ENCODE assay signal across 1 cellular context in genomic region chr9:110258671-110259070, GRCh38.
TF ChIP-seq lines count a peak whose summit lies in the region.

No MANE protein-coding gene starts in this region.

TF ChIP-seq in GM12878, 131 proteins besides CTCF, POLR2A, EP300 and RAD21 (continues in another document):
- TF ChIP-seq TAF1 (IDR thresholded peaks at IDR 0.05; ENCODE audit: borderline replicate concordance, low read depth, low read length) (0 out of 2 replicates have a peak, but pooled peaks have one; percentile 14), NR2C2 (IDR thresholded peaks at IDR 0.05; ENCODE audit: borderline replicate concordance, control insufficient read depth, insufficient read length, low read depth) (no peak), ZBTB4 (CRISPR knock-in tag; IDR thresholded peaks at IDR 0.05) (no peak), CBX5 (IDR thresholded peaks at IDR 0.05; ENCODE audit: low read depth) (no peak), IRF3 (IDR thresholded peaks at IDR 0.05) (no peak), MAX (IDR thresholded peaks at IDR 0.05; ENCODE audit: low read depth, low read length) (no peak), NR2F1 (conservative IDR thresholded peaks at IDR 0.05) (peak; percentile 92), TARDBP (IDR thresholded peaks at IDR 0.05; ENCODE audit: borderline replicate concordance) (no peak), CREM (IDR thresholded peaks at IDR 0.05; ENCODE audit: low read depth) (peak; percentile 72), ZNF384 (IDR thresholded peaks at IDR 0.05; ENCODE audit: borderline replicate concordance, low read depth, low read length) (no peak), HCFC1 (IDR thresholded peaks at IDR 0.05; ENCODE audit: low read length) (no peak), CBX3 (IDR thresholded peaks at IDR 0.05; ENCODE audit: borderline replicate concordance, low read depth) (no peak), TCF7 (IDR thresholded peaks at IDR 0.05; ENCODE audit: borderline replicate concordance) (no peak), NRF1 (conservative IDR thresholded peaks at IDR 0.05; ENCODE audit: low read depth, low read length) (no peak), IRF5 (IDR thresholded peaks at IDR 0.05; ENCODE audit: borderline replicate concordance) (no peak), NR2C1 (IDR thresholded peaks at IDR 0.05) (no peak), EED (IDR thresholded peaks at IDR 0.05; ENCODE audit: low read depth) (peak; percentile 80), KDM1A (IDR thresholded peaks at IDR 0.05; ENCODE audit: borderline replicate concordance) (no peak), RELA (IDR thresholded peaks at IDR 0.05; ENCODE audit: borderline replicate concordance, partially characterized antibody) (peak; percentile 97), GABPA (IDR thresholded peaks at IDR 0.05; ENCODE audit: low read depth) (0 out of 2 replicates have a peak, but pooled peaks have one; percentile 12), ZZZ3 (IDR thresholded peaks at IDR 0.05; ENCODE audit: control insufficient read depth, insufficient read length, low read depth) (no peak), BMI1 (IDR thresholded peaks at IDR 0.05; ENCODE audit: borderline replicate concordance) (no peak), RB1 (IDR thresholded peaks at IDR 0.05; ENCODE audit: borderline replicate concordance) (no peak), LARP7 (IDR thresholded peaks at IDR 0.05) (no peak), ELK1 (IDR thresholded peaks at IDR 0.05; ENCODE audit: low read depth, low read length) (no peak), JUNB (IDR thresholded peaks at IDR 0.05) (peak; percentile 25), TBL1XR1 (IDR thresholded peaks at IDR 0.05; ENCODE audit: low read depth, low read length) (no peak), ZNF622 (IDR thresholded peaks at IDR 0.05) (no peak), PBX3 (IDR thresholded peaks at IDR 0.05; ENCODE audit: insufficient replicate concordance, low read depth, low read length) (no peak), SMC3 (IDR thresholded peaks at IDR 0.05; ENCODE audit: borderline replicate concordance, low read length) (no peak), SMAD5 (IDR thresholded peaks at IDR 0.05; ENCODE audit: low read depth) (no peak), SRF (IDR thresholded peaks at IDR 0.05; ENCODE audit: low read depth in 2 of 2, low read length in 2 of 2) (no peak), SPI1 (IDR thresholded peaks at IDR 0.05; ENCODE audit: borderline replicate concordance, insufficient read depth, low read depth, low read length) (peak; percentile 83), PML (IDR thresholded peaks at IDR 0.05; ENCODE audit: low read length) (no peak), RUNX3 (IDR thresholded peaks at IDR 0.05; ENCODE audit: low read length) (peak; percentile 49; the same call in 1 of the 2 replicates), HDAC6 (IDR thresholded peaks at IDR 0.05; ENCODE audit: unreplicated experiment) (no peak), CHD1 (IDR thresholded peaks at IDR 0.05; ENCODE audit: low read depth, low read length) (no peak), SP1 (IDR thresholded peaks at IDR 0.05; ENCODE audit: low read depth, low read length) (no peak), NFIC (IDR thresholded peaks at IDR 0.05; ENCODE audit: low read depth, low read length) (no peak), IKZF1 (conservative IDR thresholded peaks at IDR 0.05) (peak; percentile 72), STAT3 (IDR thresholded peaks at IDR 0.05; ENCODE audit: low read depth, low read length) (0 out of 2 replicates have a peak, but pooled peaks have one; percentile 44), SIN3A (IDR thresholded peaks at IDR 0.05; ENCODE audit: low read depth, low read length) (no peak), ZBED1 (IDR thresholded peaks at IDR 0.05; ENCODE audit: borderline replicate concordance) (no peak), POU2F2 (IDR thresholded peaks at IDR 0.05; ENCODE audit: borderline replicate concordance, low read depth, low read length) (peak; percentile 20; the same call in 1 of the 3 replicates), USF1 (IDR thresholded peaks at IDR 0.05; ENCODE audit: borderline replicate concordance, extremely low read length, insufficient read depth, low read depth, low read length) (no peak), MLLT1 (IDR thresholded peaks at IDR 0.05) (no peak), BCL11A (IDR thresholded peaks at IDR 0.05; ENCODE audit: low read depth, low read length) (peak; percentile 53; the same call in 1 of the 2 replicates), FOS (IDR thresholded peaks at IDR 0.05; ENCODE audit: borderline replicate concordance, extremely low read depth, insufficient read length) (no peak), ZNF592 (IDR thresholded peaks at IDR 0.05) (no peak), E4F1 (IDR thresholded peaks at IDR 0.05; ENCODE audit: borderline replicate concordance, partially characterized antibody) (no peak), ZNF274 (IDR thresholded peaks at IDR 0.05; ENCODE audit: insufficient read depth, insufficient read length) (no peak)
